Comparison of ENCODE assay signal across 8 cellular contexts in the genomic region with DNA sequence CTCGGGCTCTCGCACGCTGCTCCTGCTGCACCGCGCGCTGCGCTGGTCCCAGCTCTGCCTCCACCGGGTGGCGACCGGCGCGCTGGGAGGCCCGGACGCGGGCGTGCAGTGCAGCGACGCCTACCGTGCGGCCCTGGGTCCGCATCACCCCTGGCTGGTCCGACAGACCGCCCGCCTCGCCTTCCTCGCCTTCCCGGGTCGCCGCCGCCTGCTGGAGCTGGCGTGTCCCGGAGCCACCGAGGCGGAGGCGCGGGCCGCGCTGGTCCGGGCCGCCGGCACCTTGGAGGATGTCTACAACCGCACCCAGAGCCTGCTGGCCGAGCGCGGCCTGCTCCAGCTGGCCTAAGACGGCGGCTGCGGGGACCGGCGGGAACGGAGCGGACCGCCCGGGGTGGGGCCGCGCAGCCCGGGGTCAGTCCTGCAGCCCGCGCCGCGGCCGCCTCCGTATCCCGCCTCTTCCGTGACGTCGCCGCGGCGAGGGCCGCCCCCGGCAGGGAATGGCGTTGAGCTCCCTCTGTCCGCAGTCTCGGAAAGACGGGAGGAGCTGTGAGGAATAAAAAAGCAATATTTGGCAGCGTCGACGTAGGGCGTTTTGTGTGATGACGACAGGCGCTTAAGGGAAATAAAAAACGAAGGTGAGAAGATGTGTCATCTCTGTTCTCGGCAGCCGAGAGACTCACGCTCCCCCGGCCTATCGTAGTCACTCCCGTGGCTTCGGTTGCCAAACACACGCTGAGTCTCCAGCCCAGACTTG. TPM values are rescaled to one million over a fixed set of nuclear protein-coding genes. Genes with fewer than 3 reads are reported as not detected.
DNase-seq lines count a peak whose midpoint lies in the region; ATAC-seq, FAIRE-seq and TF ChIP-seq lines count a peak whose summit lies in the region.

No MANE protein-coding gene starts in this region.

- H3K4me3 Mint-ChIP-seq in naive thymus-derived CD8-positive, alpha-beta T cell: peak overlapping the region; percentile 68 to 95 (median 90)
- H3K4me3 Mint-ChIP-seq in stimulated activated memory B cell treated with anti-CD40 and anti-IgM and Interleukin-4, amounts not matched to agents 10 μg/mL and 1 μg/mL and 100 μg/mL, for 72 hours: peak overlapping the region; percentile 94

- H3K36me3 Mint-ChIP-seq in naive thymus-derived CD8-positive, alpha-beta T cell: no peaks in the 10 kb centered on the region
- H3K36me3 Mint-ChIP-seq in stimulated activated memory B cell treated with anti-CD40 and anti-IgM and Interleukin-4, amounts not matched to agents 10 μg/mL and 1 μg/mL and 100 μg/mL, for 72 hours: no peaks in the 10 kb centered on the region

- H3K9me3 Mint-ChIP-seq in naive thymus-derived CD8-positive, alpha-beta T cell: no peaks in the 10 kb centered on the region
- no peaks in the 10 kb centered on the region for H3K9me3 Mint-ChIP-seq in stimulated activated memory B cell treated with anti-CD40 and anti-IgM and Interleukin-4, amounts not matched to agents 10 μg/mL and 1 μg/mL and 100 μg/mL, for 72 hours

- POLR2A ChIA-PET in naive thymus-derived CD8-positive, alpha-beta T cell (lab: Charles Lee): interaction anchor here (0.6 to 3.2 kb wide), 18 partner anchors 9 to 424 kb away, joined by 3 to 45 read pairs (median 4); a partner anchor contains a TSS

- ATAC-seq in naive thymus-derived CD8-positive, alpha-beta T cell: peak; percentile 92
- ATAC-seq in stimulated activated memory B cell treated with anti-CD40 and anti-IgM and Interleukin-4, amounts not matched to agents 10 μg/mL and 1 μg/mL and 100 μg/mL, for 72 hours: peak; percentile 97

- H3K27me3 Mint-ChIP-seq in naive thymus-derived CD8-positive, alpha-beta T cell: peaks cover 12 to 34% (median 27%) of the 10 kb centered on the region in 5 donors
- H3K27me3 Mint-ChIP-seq in stimulated activated memory B cell treated with anti-CD40 and anti-IgM and Interleukin-4, amounts not matched to agents 10 μg/mL and 1 μg/mL and 100 μg/mL, for 72 hours: peaks cover 59% of the 10 kb centered on the region

- peak overlapping the region; percentile 57 to 93 (median 84) for H3K27ac Mint-ChIP-seq in naive thymus-derived CD8-positive, alpha-beta T cell
- peak overlapping the region; percentile 77 for H3K27ac Mint-ChIP-seq in stimulated activated memory B cell treated with anti-CD40 and anti-IgM and Interleukin-4, amounts not matched to agents 10 μg/mL and 1 μg/mL and 100 μg/mL, for 72 hours

- FAIRE-seq in HTR-8/SVneo (lab: Jason Lieb, UNC): peak; percentile 93

- TF ChIP-seq CTCF in GM20000 (IDR thresholded peaks at IDR 0.05; ENCODE audit: extremely low read depth, missing control alignments): peak; percentile 84

- peaks cover 10 to 40% (median 33%) of the 10 kb centered on the region in 4 donors for H3K4me1 Mint-ChIP-seq in naive thymus-derived CD8-positive, alpha-beta T cell
- H3K4me1 Mint-ChIP-seq in stimulated activated memory B cell treated with anti-CD40 and anti-IgM and Interleukin-4, amounts not matched to agents 10 μg/mL and 1 μg/mL and 100 μg/mL, for 72 hours: peaks cover 41% of the 10 kb centered on the region

- DNase-seq in D341Med (ENCODE audit: low spot score) (peak; percentile 86), GM20000 (ENCODE audit: low spot score) (peak; percentile 97), HTR-8/SVneo (ENCODE audit: insufficient read length, low spot score) (peak; percentile 90), activated T-helper 1 cell treated with Interleukin-2 at 50 U/mL for 16 hours (ENCODE audit: low read depth) (peak; percentile 69), fibroblast of gingiva (ENCODE audit: low read depth) (peak; percentile 83)
- DNase-seq in naive thymus-derived CD8-positive, alpha-beta T cell: peak; percentile 60 to 83 (median 73)

TF ChIP-seq in PFSK-1, 5 proteins besides CTCF, POLR2A, EP300 and RAD21:
- TF ChIP-seq TAF1 (IDR thresholded peaks at IDR 0.05; ENCODE audit: borderline replicate concordance, insufficient read depth, low read length): peak; percentile 14; the same call in 1 of the 2 replicates
- TF ChIP-seq SIN3A (IDR thresholded peaks at IDR 0.05; ENCODE audit: borderline replicate concordance, insufficient read depth, low read length): peak; percentile 33; the same call in 1 of the 2 replicates
- peak; percentile 69; the same call in 1 of the 2 replicates for TF ChIP-seq POLR2AphosphoS5 (IDR thresholded peaks at IDR 0.05; ENCODE audit: low read depth, low read length)
- TF ChIP-seq, protein P1, sequence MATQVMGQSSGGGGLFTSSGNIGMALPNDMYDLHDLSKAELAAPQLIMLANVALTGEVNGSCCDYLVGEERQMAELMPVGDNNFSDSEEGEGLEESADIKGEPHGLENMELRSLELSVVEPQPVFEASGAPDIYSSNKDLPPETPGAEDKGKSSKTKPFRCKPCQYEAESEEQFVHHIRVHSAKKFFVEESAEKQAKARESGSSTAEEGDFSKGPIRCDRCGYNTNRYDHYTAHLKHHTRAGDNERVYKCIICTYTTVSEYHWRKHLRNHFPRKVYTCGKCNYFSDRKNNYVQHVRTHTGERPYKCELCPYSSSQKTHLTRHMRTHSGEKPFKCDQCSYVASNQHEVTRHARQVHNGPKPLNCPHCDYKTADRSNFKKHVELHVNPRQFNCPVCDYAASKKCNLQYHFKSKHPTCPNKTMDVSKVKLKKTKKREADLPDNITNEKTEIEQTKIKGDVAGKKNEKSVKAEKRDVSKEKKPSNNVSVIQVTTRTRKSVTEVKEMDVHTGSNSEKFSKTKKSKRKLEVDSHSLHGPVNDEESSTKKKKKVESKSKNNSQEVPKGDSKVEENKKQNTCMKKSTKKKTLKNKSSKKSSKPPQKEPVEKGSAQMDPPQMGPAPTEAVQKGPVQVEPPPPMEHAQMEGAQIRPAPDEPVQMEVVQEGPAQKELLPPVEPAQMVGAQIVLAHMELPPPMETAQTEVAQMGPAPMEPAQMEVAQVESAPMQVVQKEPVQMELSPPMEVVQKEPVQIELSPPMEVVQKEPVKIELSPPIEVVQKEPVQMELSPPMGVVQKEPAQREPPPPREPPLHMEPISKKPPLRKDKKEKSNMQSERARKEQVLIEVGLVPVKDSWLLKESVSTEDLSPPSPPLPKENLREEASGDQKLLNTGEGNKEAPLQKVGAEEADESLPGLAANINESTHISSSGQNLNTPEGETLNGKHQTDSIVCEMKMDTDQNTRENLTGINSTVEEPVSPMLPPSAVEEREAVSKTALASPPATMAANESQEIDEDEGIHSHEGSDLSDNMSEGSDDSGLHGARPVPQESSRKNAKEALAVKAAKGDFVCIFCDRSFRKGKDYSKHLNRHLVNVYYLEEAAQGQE (IDR thresholded peaks at IDR 0.05; ENCODE audit: insufficient read depth in 1 of 2, low read depth in 2 of 2, low read length in 2 of 2): no peak
- peak; percentile 97 for TF ChIP-seq FOXP2 (optimal IDR thresholded peaks at IDR 0.05; ENCODE audit: borderline replicate concordance, extremely low read depth, extremely low read length, insufficient read depth)

RNA-seq across cellular contexts. Expression of a gene that starts 1.4 kb away (rescaled TPM):
- polyA plus RNA-seq in PFSK-1 (2012; ENCODE audit: insufficient read length, low read depth): 2.4 TPM
- total RNA-seq in naive thymus-derived CD8-positive, alpha-beta T cell: not detected
- polyA plus RNA-seq in naive thymus-derived CD8-positive, alpha-beta T cell: under 1 TPM; 0.36 to 0.39 (median 0.39) TPM

RNA-seq across cellular contexts. Expression of a gene that starts 4.0 kb away (rescaled TPM):
- polyA plus RNA-seq in PFSK-1 (2012; ENCODE audit: insufficient read length, low read depth): 6.4 TPM
- total RNA-seq in naive thymus-derived CD8-positive, alpha-beta T cell: under 1 TPM in 1 of 2 experiments, not detected in 1; 0.60 TPM
- not detected for polyA plus RNA-seq in naive thymus-derived CD8-positive, alpha-beta T cell

RNA-seq across cellular contexts. Expression of a gene that starts 5.8 kb away (rescaled TPM):
- polyA plus RNA-seq in PFSK-1 (2012; ENCODE audit: insufficient read length, low read depth): 345 TPM
- total RNA-seq in naive thymus-derived CD8-positive, alpha-beta T cell: 10 to 100 TPM; 56.5 to 61.6 TPM
- 100 to 1,000 TPM; 211 to 282 (median 256) TPM for polyA plus RNA-seq in naive thymus-derived CD8-positive, alpha-beta T cell

RNA-seq across cellular contexts. Expression of a gene that starts 16.8 kb away (rescaled TPM):
- polyA plus RNA-seq in PFSK-1 (2012; ENCODE audit: insufficient read length, low read depth): 30.2 TPM
- total RNA-seq in naive thymus-derived CD8-positive, alpha-beta T cell: 10 to 100 TPM; 21.4 to 27.9 TPM
- polyA plus RNA-seq in naive thymus-derived CD8-positive, alpha-beta T cell: 1 to 10 TPM; 1.1 to 1.9 (median 1.9) TPM

Comparison
In these comparisons a context has a peak if more than half of its experiments do, and no peak if none do; other contexts are left out.
1. Peak in every context shown above with its lines: DNase-seq and ATAC-seq.